8 cellular contexts compared by ENCODE assay signal in genomic region chr9:41074356-41074942, GRCh38. TPM values are rescaled to one million over a fixed set of nuclear protein-coding genes. Genes with fewer than 3 reads are reported as not detected.
DNase-seq lines count a peak whose midpoint lies in the region; ATAC-seq, FAIRE-seq and TF ChIP-seq lines count a peak whose summit lies in the region.
"Not testable (repeated sequence)": the region's sequence is repeated elsewhere in the genome, so short reads cannot be mapped to it uniquely, and the experiment has no call there.

No MANE protein-coding gene starts in this region.

- intact Hi-C loops in activated T-helper 2 cell treated with anti-CD3 and anti-CD28 coated beads, Interferon-gamma antibody, Interleukin-2, Interleukin-4, amounts not matched to agents 10 μg/mL and 5 μg/mL and 100 μg/mL, durations not matched to agents 14 hours and 24 hours and 36 hours (cut with micrococcal nuclease); esophagus muscularis mucosa (cut with DNase I); HepG2 (cut with micrococcal nuclease; ENCODE audit: unreplicated experiment); gastrocnemius medialis (cut with DNase I; ENCODE audit: low total_unique reads): not testable (repeated sequence)

- not testable (repeated sequence) for H3K79me2 ChIP-seq in HepG2 (ENCODE audit: insufficient read depth, low read length)

- CTCF ChIA-PET in AG04449 (lab: Yijun Ruan, JAX); HepG2 (lab: Yijun Ruan, JAX; ENCODE audit: low intra/inter-chr PET ratio, low total read pairs): not testable (repeated sequence)

- peaks cover 0 to 31% (median 0%) of the 10 kb centered on the region in 4 donors for H3K27me3 ChIP-seq in esophagus muscularis mucosa
- H3K27me3 ChIP-seq in HepG2 (ENCODE audit: control insufficient read depth in 1 of 2, insufficient read depth in 2 of 2, low read length in 2 of 2); gastrocnemius medialis: not testable (repeated sequence)

- H3K4me2 ChIP-seq in HepG2 (ENCODE audit: low read depth, low read length) = peak overlapping the region; percentile 73

- H3K9me3 ChIP-seq in esophagus muscularis mucosa; HepG2 (ENCODE audit: low read length); gastrocnemius medialis: not testable (repeated sequence)

- H3K27me3 Mint-ChIP-seq in activated T-helper 2 cell treated with anti-CD3 and anti-CD28 coated beads, Interferon-gamma antibody, Interleukin-2, Interleukin-4, amounts not matched to agents 10 μg/mL and 5 μg/mL and 100 μg/mL, durations not matched to agents 14 hours and 24 hours and 36 hours (ENCODE audit: low read depth) = peaks cover 36% of the 10 kb centered on the region

- not testable (repeated sequence) for H3K9me3 Mint-ChIP-seq in activated T-helper 2 cell treated with anti-CD3 and anti-CD28 coated beads, Interferon-gamma antibody, Interleukin-2, Interleukin-4, amounts not matched to agents 10 μg/mL and 5 μg/mL and 100 μg/mL, durations not matched to agents 14 hours and 24 hours and 36 hours

- not testable (repeated sequence) for H3K27ac Mint-ChIP-seq in activated T-helper 2 cell treated with anti-CD3 and anti-CD28 coated beads, Interferon-gamma antibody, Interleukin-2, Interleukin-4, amounts not matched to agents 10 μg/mL and 5 μg/mL and 100 μg/mL, durations not matched to agents 14 hours and 24 hours and 36 hours

- not testable (repeated sequence) for H2AFZ ChIP-seq in HepG2 (ENCODE audit: low read length)

- H3K4me3 ChIP-seq in AG04449 (ENCODE audit: low read depth, low read length) (peak overlapping the region; percentile 72), esophagus muscularis mucosa (peak overlapping the region; percentile 61 to 74 (median 66)), HepG2 (replicated peaks in 1 of 3; ENCODE audit: insufficient read depth in 1 of 3, low read depth in 2 of 3, low read length in 3 of 3) (peak overlapping the region; percentile 51 to 62 (median 51); a peak in 4 of 6 replicates), gastrocnemius medialis (peak overlapping the region; percentile 64 to 89 (median 76))

- ATAC-seq in GM18907 (IDR thresholded peaks at IDR 0.05; ENCODE audit: unreplicated experiment) (peak; percentile 62), HG02763 (IDR thresholded peaks at IDR 0.05; ENCODE audit: unreplicated experiment) (peak; percentile 74), HepG2 (peak; percentile 85), gastrocnemius medialis (peak; percentile 72 to 73)

- peak overlapping the region; percentile 51 for H3K4me3 Mint-ChIP-seq in activated T-helper 2 cell treated with anti-CD3 and anti-CD28 coated beads, Interferon-gamma antibody, Interleukin-2, Interleukin-4, amounts not matched to agents 10 μg/mL and 5 μg/mL and 100 μg/mL, durations not matched to agents 14 hours and 24 hours and 36 hours (ENCODE audit: low read depth)

- not testable (repeated sequence) for TF ChIP-seq EP300 in esophagus muscularis mucosa (IDR thresholded peaks at IDR 0.05); HepG2 (IDR thresholded peaks at IDR 0.05; ENCODE audit: low read depth in 2 of 2, low read length in 2 of 2); HepG2 (CRISPR knock-in tag; IDR thresholded peaks at IDR 0.05; ENCODE audit: borderline replicate concordance)

- DNase-seq in AG04449 (ENCODE audit: low read depth, low spot score); activated T-helper 2 cell treated with anti-CD3 and anti-CD28 coated beads, Interferon-gamma antibody, Interleukin-2, Interleukin-4, amounts not matched to agents 10 μg/mL and 5 μg/mL and 100 μg/mL, durations not matched to agents 14 hours and 24 hours and 36 hours (ENCODE audit: low spot score); HepG2 (ENCODE audit: low spot score): not testable (repeated sequence)
- DNase-seq in NCI-H226 (peak; percentile 44), esophagus muscularis mucosa (ENCODE audit: extremely low spot score) (peak; percentile 89), gastrocnemius medialis (peak in 1 of 2 donors; percentile 21)

- TF ChIP-seq POLR2A in esophagus muscularis mucosa (IDR thresholded peaks at IDR 0.05; ENCODE audit: low read depth); HepG2 (IDR thresholded peaks at IDR 0.05; ENCODE audit: insufficient read depth in 1 of 2, low read depth in 2 of 2, low read length in 2 of 2); gastrocnemius medialis (IDR thresholded peaks at IDR 0.05): not testable (repeated sequence)

- H4K20me1 ChIP-seq in HepG2 (ENCODE audit: insufficient read depth, low read length) = not testable (repeated sequence)

- not testable (repeated sequence) for H3K4me1 Mint-ChIP-seq in activated T-helper 2 cell treated with anti-CD3 and anti-CD28 coated beads, Interferon-gamma antibody, Interleukin-2, Interleukin-4, amounts not matched to agents 10 μg/mL and 5 μg/mL and 100 μg/mL, durations not matched to agents 14 hours and 24 hours and 36 hours (ENCODE audit: low read depth)

- peaks cover 3 to 21% (median 13%) of the 10 kb centered on the region in 4 donors for H3K4me1 ChIP-seq in esophagus muscularis mucosa
- H3K4me1 ChIP-seq in HepG2 (ENCODE audit: insufficient read depth, low read length); gastrocnemius medialis: not testable (repeated sequence)

- 3% methylated on average over 45 of the region's 63 CpGs for WGBS in esophagus muscularis mucosa
- 5% methylated on average over 31 of the region's 63 CpGs for WGBS in HepG2 (ENCODE audit: low lambda C conversion rate)

- not testable (repeated sequence) for H3K36me3 ChIP-seq in esophagus muscularis mucosa; HepG2 (replicated peaks in 1 of 2; ENCODE audit: control insufficient read depth in 1 of 2, insufficient read depth in 2 of 2, low read length in 2 of 2); gastrocnemius medialis

- BruUV-seq in HepG2 (replicated peaks; lab: Mats Ljungman, UMichigan) = not testable (repeated sequence)

- H3K27ac ChIP-seq in esophagus muscularis mucosa (replicated peaks in 1 of 4) (peak overlapping the region; percentile 53 to 68 (median 63)), gastrocnemius medialis (peak overlapping the region; percentile 73 to 78 (median 76))
- not testable (repeated sequence) for H3K27ac ChIP-seq in HepG2 (ENCODE audit: extremely low read length, insufficient read depth, low read length)

- not testable (repeated sequence) for TF ChIP-seq RAD21 in HepG2 (CRISPR knock-in tag; IDR thresholded peaks at IDR 0.05)

- POLR2A ChIA-PET in AG04449 (lab: Yijun Ruan, JAX) = interaction anchor here (1.5 kb wide), 1 partner anchor 83 kb away, joined by 9 read pairs; no protein-coding TSS in a partner anchor
- POLR2A ChIA-PET in HepG2 (lab: Yijun Ruan, JAX) = not testable (repeated sequence)

- FAIRE-seq in HepG2 (lab: Jason Lieb, UNC) = not testable (repeated sequence)

- in situ Hi-C loops in HepG2 (cut with HindIII; ENCODE audit: extremely low pct_ligation_motif_present, low pct_unique_long_range_greater_than_20kb); gastrocnemius medialis (cut with MboI; ENCODE audit: low sequenced_read_pairs in 4 of 4): not testable (repeated sequence)

- H3K36me3 Mint-ChIP-seq in activated T-helper 2 cell treated with anti-CD3 and anti-CD28 coated beads, Interferon-gamma antibody, Interleukin-2, Interleukin-4, amounts not matched to agents 10 μg/mL and 5 μg/mL and 100 μg/mL, durations not matched to agents 14 hours and 24 hours and 36 hours (ENCODE audit: low read depth) = not testable (repeated sequence)

- not testable (repeated sequence) for TF ChIP-seq CTCF in AG04449 (IDR thresholded peaks at IDR 0.05; ENCODE audit: insufficient read depth, low read length, missing control alignments); esophagus muscularis mucosa (IDR thresholded peaks at IDR 0.05); HepG2 (CRISPR knock-in tag; IDR thresholded peaks at IDR 0.05); gastrocnemius medialis (IDR thresholded peaks at IDR 0.05 in 4 of 5, conservative IDR thresholded peaks at IDR 0.05 in 1 of 5)

- not testable (repeated sequence) for H3K9ac ChIP-seq in HepG2 (ENCODE audit: insufficient read depth, low read depth, low read length)

RNA-seq across cellular contexts. Expression of gene FOXD4L6, which starts 54.0 kb away (rescaled TPM):
- total RNA-seq in activated T-helper 2 cell treated with anti-CD3 and anti-CD28 coated beads, Interferon-gamma antibody, Interleukin-2, Interleukin-4, amounts not matched to agents 10 μg/mL and 5 μg/mL and 100 μg/mL, durations not matched to agents 14 hours and 24 hours and 36 hours = 0.18 TPM in 1 of 2 replicates, not detected in the other
- total RNA-seq in esophagus muscularis mucosa = under 1 TPM in 1 of 4 donors, not detected in 3; 0.33 TPM
- total RNA-seq in HepG2 (2016; rRNA removed; fragmentation: Illumina TruSeq; extraction: Trizol) = 0.11 TPM in 1 of 2 replicates, not detected in the other
- total RNA-seq in HepG2 (2016; cell fraction: cytosol; rRNA removed; fragmentation: Illumina TruSeq; extraction: Trizol; ENCODE audit: low read depth) = 0.20 TPM in 1 of 2 replicates, not detected in the other
- total RNA-seq in HepG2 (2016; cell fraction: insoluble cytoplasmic fraction; rRNA removed; fragmentation: Illumina TruSeq; extraction: Trizol) = not detected in 2 replicates
- total RNA-seq in HepG2 (2016; cell fraction: membrane; rRNA removed; fragmentation: Illumina TruSeq; extraction: Trizol) = not detected in 2 replicates
- total RNA-seq in HepG2 (2016; cell fraction: nucleus; rRNA removed; fragmentation: Illumina TruSeq; extraction: Trizol) = 0.44 TPM in 1 of 2 replicates, not detected in the other
- 0.13 TPM in 1 of 2 replicates, not detected in the other for polyA plus RNA-seq in HepG2 (2011; rRNA removed)
- polyA plus RNA-seq in HepG2 (2011; cell fraction: cytosol; rRNA removed) = 0.05 TPM in 1 of 2 replicates, not detected in the other
- polyA plus RNA-seq in HepG2 (2011; cell fraction: nucleus; rRNA removed) = 0.66 and 0.82 TPM in 2 replicates
- not detected in 2 replicates for polyA plus RNA-seq in HepG2 (2012)
- 0.15 TPM in 1 of 2 replicates, not detected in the other for polyA plus RNA-seq in HepG2 (2016; cell fraction: cytosol; fragmentation: Illumina TruSeq; extraction: Trizol; ENCODE audit: low read depth)
- polyA plus RNA-seq in HepG2 (2016; cell fraction: insoluble cytoplasmic fraction; fragmentation: Illumina TruSeq; extraction: Trizol; ENCODE audit: low read depth) = not detected in 2 replicates
- polyA plus RNA-seq in HepG2 (2016; cell fraction: membrane; fragmentation: Illumina TruSeq; extraction: Trizol; ENCODE audit: low read depth) = 0.13 TPM in 1 of 2 replicates, not detected in the other
- polyA plus RNA-seq in HepG2 (2016; cell fraction: nucleus; fragmentation: Illumina TruSeq; extraction: Trizol; ENCODE audit: insufficient read depth, low read depth) = 0.44 TPM in 1 of 2 replicates, not detected in the other
- 0.12 and 0.62 TPM in 2 replicates for polyA minus RNA-seq in HepG2 (2011; rRNA and poly(A)+ RNA removed; ENCODE audit: low replicate concordance)
- not detected in 2 replicates for polyA minus RNA-seq in HepG2 (2011; cell fraction: cytosol; rRNA and poly(A)+ RNA removed)
- polyA minus RNA-seq in HepG2 (2011; cell fraction: nucleus; rRNA and poly(A)+ RNA removed) = 1.0 and 1.6 TPM in 2 replicates
- total RNA-seq in gastrocnemius medialis = not detected
